10 cellular contexts compared by ENCODE assay signal in the genomic region with DNA sequence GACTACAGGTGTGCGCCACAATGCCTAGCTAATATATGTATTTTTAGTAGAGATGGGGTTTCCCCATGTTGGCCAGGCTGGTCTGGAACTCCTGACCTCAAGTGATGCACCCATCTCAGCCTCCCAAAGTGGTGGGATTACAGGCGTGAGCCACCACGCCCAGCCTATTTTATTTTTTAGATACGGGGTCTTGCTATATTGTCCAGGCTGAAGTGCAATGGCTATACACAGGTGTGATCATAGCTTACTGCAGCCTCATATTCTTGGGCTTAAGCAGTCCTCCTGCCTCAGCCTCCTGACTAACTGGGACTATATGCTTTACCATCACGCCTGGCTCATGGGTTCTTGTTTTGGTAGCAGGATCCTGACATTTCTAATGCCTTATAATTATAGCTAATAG.
"Had no signal": no experiment of that assay in that cellular context is flagged by ENCODE, and none has a peak within 500 bp of the region (broad histone marks: within the 10 kb centered on the region; RNA-seq: fewer than 3 reads in every experiment).

No MANE protein-coding gene starts in this region.

- H2AFZ ChIP-seq: GM23248 had no signal

- H3K9me3 Mint-ChIP-seq: H9, HFFc6 had no signal

- H3K9ac ChIP-seq: GM23248 had no signal

- H3K9me3 ChIP-seq: HAP-1 had no signal

- H3K4me1 ChIP-seq: HAP-1 had no signal

- H3K27ac ChIP-seq: GM23248 had no signal

- ATAC-seq: HCT116 had no signal

- H3K4me3 Mint-ChIP-seq: H9, HFFc6 had no signal

- FAIRE-seq: H1, H54 had no signal

- DNase-seq: GM23248, GOT3, H7, H9, HCEC 1CT, HFFc6 had no signal

- H3K27ac Mint-ChIP-seq: H9, HFFc6 had no signal

- H3K4me1 Mint-ChIP-seq: H9 had no signal

- H3K4me3 ChIP-seq: GM23248, HAP-1 had no signal
